In the genomic region with DNA sequence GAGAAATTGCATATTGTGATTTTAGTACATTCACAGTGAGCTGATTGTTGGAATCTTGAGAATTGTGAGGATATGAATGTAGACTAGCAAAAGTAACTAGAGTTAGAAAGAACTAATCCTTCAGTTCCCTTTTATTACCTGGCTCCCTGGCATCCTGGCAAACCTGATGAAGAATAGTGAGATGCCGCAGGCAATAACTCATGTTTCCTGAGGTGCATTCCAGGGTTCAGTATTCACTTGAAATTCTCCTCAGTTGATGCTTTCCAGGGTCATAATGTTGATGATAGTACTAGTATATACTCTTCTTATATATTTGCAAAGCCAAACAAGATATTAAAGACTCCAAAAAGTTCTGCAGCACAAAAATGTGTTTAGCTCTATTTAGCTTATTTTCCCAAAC, we compare ENCODE assay signal across 34 cellular contexts.
"Had no signal": no experiment of that assay in that cellular context is flagged by ENCODE, and none has a peak within 500 bp of the region (broad histone marks: within the 10 kb centered on the region; RNA-seq: fewer than 3 reads in every experiment).

No MANE protein-coding gene starts in this region.

- H3K27ac ChIP-seq: KMS-11 had no signal

- H3K27me3 ChIP-seq: MG63 had no signal

- H3K36me3 ChIP-seq: MG63 had no signal

- H3K9me3 ChIP-seq: MG63 had no signal

- H3K4me3 ChIP-seq: MG63 had no signal

- DNase-seq: Karpas-422, Kasumi-1, MG63, MM.1S, MV-4-11, NCI-H1048, NCI-H1092, NCI-H1092 treated with DMSO at 0.1 percent for 48 hours, NCI-H1105, NCI-H1105 treated with DMSO at 0.1 percent for 48 hours, NCI-H1417, NCI-H1417 treated with DMSO at 0.1 percent for 48 hours, NCI-H1436, NCI-H1436 treated with DMSO at 0.1 percent for 48 hours, NCI-H146, NCI-H1694, NCI-H1694 treated with DMSO at 0.1 percent for 48 hours, NCI-H187, NCI-H187 treated with DMSO at 0.1 percent for 48 hours, NCI-H1930, NCI-H2029, NCI-H2029 treated with DMSO at 0.1 percent for 48 hours, NCI-H2081, NCI-H2081 treated with DMSO at 0.1 percent for 48 hours, NCI-H2107, NCI-H2171, NCI-H2171 treated with DMSO at 0.1 percent for 48 hours, NCI-H2227 treated with DMSO at 0.1 percent for 48 hours, NCI-H226, NCI-H345, NCI-H446, NCI-H446 treated with DMSO at 0.1 percent for 48 hours, NCI-H510A had no signal
